ENCODE assay signal across 17 cellular contexts in genomic region chr7:102636956-102637355, GRCh38. TPM values are rescaled to one million over a fixed set of nuclear protein-coding genes. Genes with fewer than 3 reads are reported as not detected.
A peak's percentile ranks its signal among the peaks of the same experiment; 100 is the strongest.
DNase-seq lines count a peak whose midpoint lies in the region; ATAC-seq and TF ChIP-seq lines count a peak whose summit lies in the region.
"Not testable (repeated sequence)": the region's sequence is repeated elsewhere in the genome, so short reads cannot be mapped to it uniquely, and the experiment has no call there.
"Had no signal": no experiment of that assay in that cellular context is flagged by ENCODE, and none has a peak within 500 bp of the region (broad histone marks: within the 10 kb centered on the region; RNA-seq: fewer than 3 reads in every experiment).

No MANE protein-coding gene starts in this region.

- DNase-seq in WERI-Rb-1 (peak; percentile 1), Right ventricle myocardium inferior (ENCODE audit: missing footprints) (peak; percentile 46), left ventricle myocardium superior (peak; percentile 18), lower lobe of right lung (peak; percentile 30), sigmoid colon (peak; percentile 14), upper lobe of right lung (peak; percentile 65)
- peak; percentile 49 for DNase-seq in activated CD8-positive, alpha-beta memory T cell treated with anti-CD3 and anti-CD28 coated beads, Interleukin-2, amount 50 U/mL, for 48 hours

- TF ChIP-seq EP300 in sigmoid colon (IDR thresholded peaks at IDR 0.05): not testable (repeated sequence)

- ATAC-seq in Right ventricle myocardium inferior, left ventricle myocardium superior, lower lobe of right lung, upper lobe of right lung: not testable (repeated sequence)

- TF ChIP-seq CTCF in WERI-Rb-1 (IDR thresholded peaks at IDR 0.05; ENCODE audit: low read depth, low read length); lower lobe of right lung (IDR thresholded peaks at IDR 0.05); sigmoid colon (IDR thresholded peaks at IDR 0.05); upper lobe of right lung (IDR thresholded peaks at IDR 0.05): not testable (repeated sequence)

- not testable (repeated sequence) for H3K27me3 ChIP-seq in WERI-Rb-1 (ENCODE audit: insufficient read depth, low read depth, severe bottlenecking); lower lobe of right lung (ENCODE audit: low read depth); sigmoid colon; upper lobe of right lung

- not testable (repeated sequence) for H3K9me3 ChIP-seq in WERI-Rb-1 (ENCODE audit: severe bottlenecking); lower lobe of right lung; sigmoid colon; upper lobe of right lung

- not testable (repeated sequence) for TF ChIP-seq POLR2A in sigmoid colon (IDR thresholded peaks at IDR 0.05)

- intact Hi-C loops in Right ventricle myocardium inferior (cut with DNase I); left ventricle myocardium superior (cut with micrococcal nuclease); lower lobe of right lung (cut with DNase I); sigmoid colon (cut with DNase I); upper lobe of right lung (cut with DNase I): not testable (repeated sequence)

- H3K36me3 ChIP-seq in WERI-Rb-1, lower lobe of right lung, sigmoid colon, upper lobe of right lung: not testable (repeated sequence)

- not testable (repeated sequence) for H3K27ac ChIP-seq in WERI-Rb-1, lower lobe of right lung, sigmoid colon, upper lobe of right lung

- not testable (repeated sequence) for H3K4me1 ChIP-seq in lower lobe of right lung, sigmoid colon, upper lobe of right lung

- WGBS in sigmoid colon, 2 donors: 93 to 95% methylated on average over 7 to 9 of the region's 13 CpGs

- not testable (repeated sequence) for H3K4me3 ChIP-seq in WERI-Rb-1 (ENCODE audit: low read depth, low read length); lower lobe of right lung; sigmoid colon; upper lobe of right lung

RNA-seq across cellular contexts. Expression of gene UPK3BL1, which starts 5.6 kb away (rescaled TPM):
- total RNA-seq in Right ventricle myocardium inferior (8.4 TPM), left ventricle myocardium superior (13.0 TPM), lower lobe of right lung (35.5 TPM), sigmoid colon (10 to 100 TPM; 18.1 to 43.5 (median 22.5) TPM), upper lobe of right lung (39.4 TPM)
- 10 to 100 TPM in 2 of 3 donors, 1 to 10 TPM in 1; 8.8 to 32.1 (median 10.2) TPM for polyA plus RNA-seq in sigmoid colon

RNA-seq across cellular contexts. Expression of gene SPDYE2B, which starts 13.2 kb away (rescaled TPM):
- total RNA-seq in Right ventricle myocardium inferior (not detected), left ventricle myocardium superior (not detected), lower lobe of right lung (not detected), sigmoid colon (not detected), upper lobe of right lung (not detected)
- polyA plus RNA-seq in sigmoid colon: not detected
- total RNA-seq: A172; A673; Calu3; CD4-positive, alpha-beta memory T cell; Daoy; G401; GM23338; H4; H9 had no signal
- polyA plus RNA-seq: BJ; CD4-positive, alpha-beta memory T cell had no signal

RNA-seq across cellular contexts. Expression of gene RASA4, which starts 20.4 kb away (rescaled TPM):
- total RNA-seq in Right ventricle myocardium inferior (17.1 TPM), left ventricle myocardium superior (20.2 TPM), lower lobe of right lung (47.1 TPM), sigmoid colon (100 to 1,000 TPM in 1 of 4 donors, 10 to 100 TPM in 3; 12.0 to 113 (median 41.7) TPM), upper lobe of right lung (78.8 TPM)
- polyA plus RNA-seq in sigmoid colon: 10 to 100 TPM in 1 of 3 donors, 1 to 10 TPM in 2; 5.4 to 35.3 (median 7.4) TPM

RNA-seq across cellular contexts. Expression of gene POLR2J2, which starts 34.5 kb away (rescaled TPM):
- total RNA-seq in Right ventricle myocardium inferior (4.6 TPM), left ventricle myocardium superior (3.4 TPM), lower lobe of right lung (14.8 TPM), sigmoid colon (1 to 10 TPM in 3 of 4 donors, not detected in 1; 1.5 to 6.2 (median 3.0) TPM), upper lobe of right lung (14.1 TPM)
- polyA plus RNA-seq in sigmoid colon: 1 to 10 TPM in 2 of 3 donors, not detected in 1; 1.2 to 5.7 TPM
- total RNA-seq: G401 had no signal

Comparison
In these comparisons a context has a peak if more than half of its experiments do, and no peak if none do; other contexts are left out.
1. DNase-seq: peak in every context shown above with its lines; median percentile 65 in upper lobe of right lung; 49 in activated CD8-positive, alpha-beta memory T cell treated with anti-CD3 and anti-CD28 coated beads, Interleukin-2, amount 50 U/mL, for 48 hours; 46 in Right ventricle myocardium inferior; 30 in lower lobe of right lung; 18 in left ventricle myocardium superior; 14 in sigmoid colon; 1 in WERI-Rb-1.